Comparison of ENCODE assay signal across 10 cellular contexts in the genomic region with DNA sequence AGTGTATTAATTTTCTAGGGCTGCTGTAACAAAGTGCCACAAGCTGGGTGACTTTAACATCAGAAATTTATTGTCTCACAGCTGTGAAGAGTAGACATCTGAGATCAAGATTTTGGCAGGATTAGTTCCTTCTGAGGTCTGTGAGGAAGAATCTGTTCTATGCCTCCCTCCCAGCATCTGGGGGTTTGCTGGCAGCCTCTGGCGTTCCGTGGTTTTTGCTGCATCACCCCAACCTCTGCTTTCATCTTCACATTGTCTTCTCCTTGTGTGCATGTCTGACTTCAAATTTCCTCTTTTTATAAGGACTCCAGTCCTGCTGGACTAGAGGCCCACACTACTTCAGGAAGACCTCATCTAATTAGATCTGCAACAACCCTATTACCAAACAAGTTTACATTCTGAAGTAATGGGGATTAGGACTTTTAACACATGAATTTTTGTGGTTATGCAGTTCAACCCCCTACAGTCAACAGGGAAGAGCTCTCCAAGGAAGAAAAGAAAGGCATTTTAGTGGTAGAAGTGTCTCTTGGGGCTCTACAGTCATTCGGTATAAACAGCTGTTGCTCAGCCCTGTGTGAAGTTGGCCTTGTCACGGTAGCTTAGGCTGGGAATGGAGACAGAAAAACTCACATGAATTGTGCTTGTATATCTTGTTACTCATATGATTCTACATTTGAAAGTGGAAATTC.
DNase-seq lines count a peak whose midpoint lies in the region; FAIRE-seq and TF ChIP-seq lines count a peak whose summit lies in the region.
"Had no signal": no experiment of that assay in that cellular context is flagged by ENCODE, and none has a peak within 500 bp of the region (broad histone marks: within the 10 kb centered on the region; RNA-seq: fewer than 3 reads in every experiment).

No MANE protein-coding gene starts in this region.

- H3K4me3 Mint-ChIP-seq in astrocyte (ENCODE audit: unreplicated experiment) (peak overlapping the region; percentile 31), endodermal cell (no peak overlapping the region)

- 62 to 63% methylated on average over 4 of the region's 4 CpGs for WGBS in endodermal cell (ENCODE audit: insufficient coverage in 1 of 2, insufficient read length in 1 of 2), 2 experiments

- H3K9me3 Mint-ChIP-seq in astrocyte (ENCODE audit: unreplicated experiment), result peaks cover 2% of the 10 kb centered on the region
- peaks cover 12% of the 10 kb centered on the region for H3K9me3 Mint-ChIP-seq in endodermal cell

- H3K9me3 ChIP-seq in astrocyte (ENCODE audit: insufficient read depth, low read depth, low read length) (no peaks in the 10 kb centered on the region), endodermal cell (ENCODE audit: control insufficient read depth, low read length) (peaks cover 10% of the 10 kb centered on the region)

- DNase-seq in GM04503 (ENCODE audit: low read depth) (peak; percentile 99), Kasumi-1 (lab: John Stamatoyannopoulos, UW) (peak; percentile 51 to 58), astrocyte (ENCODE audit: low read depth) (peak; percentile 92), myocyte (ENCODE audit: low read depth) (peak; percentile 97), cortex of kidney (lab: John Stamatoyannopoulos, UW) (no peak), endodermal cell (no peak), NCI-H146 (lab: John Stamatoyannopoulos, UW) (no peak)
- DNase-seq in activated CD8-positive, alpha-beta memory T cell treated with anti-CD3 and anti-CD28 coated beads, Interleukin-2, amount 50 U/mL, for 4 hours, result no peak
- DNase-seq: activated CD4-positive, alpha-beta T cell treated with anti-CD3 and anti-CD28 coated beads, Interleukin-2, amount 50 U/mL, for 1 hour; aorta had no signal

- H3K9ac ChIP-seq in astrocyte (ENCODE audit: low read length), result peak overlapping the region; percentile 43
- no peak overlapping the region for H3K9ac ChIP-seq in endodermal cell (ENCODE audit: extremely low read depth, low read length, poor library complexity, severe bottlenecking)

- TF ChIP-seq CTCF in astrocyte (IDR thresholded peaks at IDR 0.05; ENCODE audit: insufficient read depth, low read depth, low read length) (no peak), endodermal cell (conservative IDR thresholded peaks at IDR 0.05) (no peak)

- H3K4me1 ChIP-seq in astrocyte (ENCODE audit: insufficient read depth, low read length), result peaks cover 31% of the 10 kb centered on the region
- H3K4me1 ChIP-seq in endodermal cell (ENCODE audit: control insufficient read depth, insufficient read depth, low read length), result peaks cover 7% of the 10 kb centered on the region

- H3K4me1 Mint-ChIP-seq in astrocyte (ENCODE audit: low read depth, unreplicated experiment) (peaks cover 49% of the 10 kb centered on the region), endodermal cell (peaks cover 17% of the 10 kb centered on the region)

- peak overlapping the region; percentile 41 for H3K4me2 ChIP-seq in astrocyte (ENCODE audit: low read length)

- H3K27me3 Mint-ChIP-seq in astrocyte (ENCODE audit: low read depth, unreplicated experiment) (no peaks in the 10 kb centered on the region), endodermal cell (ENCODE audit: insufficient read depth) (peaks cover 48% of the 10 kb centered on the region)

- H3K27ac ChIP-seq in astrocyte (ENCODE audit: low read depth, low read length), result peak overlapping the region; percentile 54
- no peak overlapping the region for H3K27ac ChIP-seq in endodermal cell (ENCODE audit: low read depth, low read length)

- peak overlapping the region; percentile 94 for H3K27ac Mint-ChIP-seq in astrocyte (ENCODE audit: unreplicated experiment)
- no peak overlapping the region for H3K27ac Mint-ChIP-seq in endodermal cell

- H3K36me3 ChIP-seq in astrocyte (ENCODE audit: insufficient read depth, low read length) (no peaks in the 10 kb centered on the region), endodermal cell (ENCODE audit: control insufficient read depth, insufficient read depth, low read length) (no peaks in the 10 kb centered on the region)

- H3K27me3 ChIP-seq in astrocyte (ENCODE audit: insufficient read depth, low read length) (no peaks in the 10 kb centered on the region), endodermal cell (ENCODE audit: control insufficient read depth, insufficient read depth, low read length, poor library complexity, severe bottlenecking) (peaks cover 46% of the 10 kb centered on the region)

- H2AFZ ChIP-seq in astrocyte (ENCODE audit: low read depth, low read length), result no peak overlapping the region

- H3K4me3 ChIP-seq in astrocyte (ENCODE audit: insufficient read depth, low read depth, low read length), result no peak overlapping the region
- H3K4me3 ChIP-seq in endodermal cell (ENCODE audit: low read length), result no peak overlapping the region

- no peaks in the 10 kb centered on the region for H3K79me2 ChIP-seq in astrocyte (ENCODE audit: insufficient read depth, low read length)

- FAIRE-seq in astrocyte (lab: Jason Lieb, UNC), result peak; percentile 47

- no peaks in the 10 kb centered on the region for H4K20me1 ChIP-seq in astrocyte (ENCODE audit: insufficient read depth, low read length)

- H3K36me3 Mint-ChIP-seq in astrocyte (ENCODE audit: low read depth, unreplicated experiment), result peaks cover 2% of the 10 kb centered on the region
- peaks cover 4% of the 10 kb centered on the region for H3K36me3 Mint-ChIP-seq in endodermal cell (ENCODE audit: low read depth)

Comparison
In these comparisons a context has a peak if more than half of its experiments do, and no peak if none do; other contexts are left out.
1. DNase-seq: peak in GM04503 (single experiment), Kasumi-1 (2 of 2), astrocyte (single experiment) and myocyte (single experiment); none in activated CD8-positive, alpha-beta memory T cell treated with anti-CD3 and anti-CD28 coated beads, Interleukin-2, amount 50 U/mL, for 4 hours (single experiment), cortex of kidney (single experiment), endodermal cell (single experiment) and NCI-H146 (single experiment).